In genomic region chr2:86249843-86250402, GRCh38 we compare ENCODE assay signal across 8 cellular contexts. TPM values are rescaled to one million over a fixed set of nuclear protein-coding genes. Genes with fewer than 3 reads are reported as not detected.
DNase-seq lines count a peak whose midpoint lies in the region; ATAC-seq and TF ChIP-seq lines count a peak whose summit lies in the region.

No MANE protein-coding gene starts in this region.

- DNase-seq in GM13977 (ENCODE audit: low spot score) (peak; percentile 52), GM23248 (peak; percentile 29), myocyte (ENCODE audit: low read depth) (peak; percentile 23), Ammon's horn (ENCODE audit: low spot score) (no peak), NCI-H226 (no peak)
- no peak for DNase-seq in stimulated activated CD4-positive, alpha-beta T cell treated with anti-CD3 and anti-CD28 coated beads, Interleukin-12 subunit alpha, Interleukin-12 subunit beta, amount 100 ng/mL, for 4 hours
- DNase-seq in activated T-cell treated with anti-CD3 and anti-CD28 coated beads, Interleukin-2, amount 50 U/mL, for 4 hours: no peak

- H3K4me1 Mint-ChIP-seq in activated T-cell treated with anti-CD3 and anti-CD28 coated beads, Interleukin-2, amount 50 U/mL, for 4 hours (ENCODE audit: low read depth): no peaks in the 10 kb centered on the region

- H3K9ac ChIP-seq in GM23248: no peak overlapping the region
- peak overlapping the region; percentile 28; the same call in 1 of the 2 replicates for H3K9ac ChIP-seq in OCI-LY3 (ENCODE audit: low read length)

- H3K27me3 Mint-ChIP-seq in activated T-cell treated with anti-CD3 and anti-CD28 coated beads, Interleukin-2, amount 50 U/mL, for 4 hours (ENCODE audit: low read depth): peaks cover 2% of the 10 kb centered on the region

- peak; percentile 47 for TF ChIP-seq CTCF in GM13977 (IDR thresholded peaks at IDR 0.05; ENCODE audit: extremely low read depth, insufficient read depth, missing control alignments)
- peak; percentile 69 for TF ChIP-seq CTCF in OCI-LY3 (IDR thresholded peaks at IDR 0.05; ENCODE audit: low read depth, low read length)

- no peaks in the 10 kb centered on the region for H3K9me2 ChIP-seq in GM23248 (ENCODE audit: insufficient read depth)

- in situ Hi-C loops in GM13977 (cut with MboI; ENCODE audit: low pct_unique_long_range_greater_than_20kb, low sequenced_read_pairs, unreplicated experiment): no loop called here
- in situ Hi-C loops in GM23248 (cut with MboI): no loop called here

- H3K4me2 ChIP-seq in GM23248 (ENCODE audit: unreplicated experiment): no peak overlapping the region
- H3K4me2 ChIP-seq in OCI-LY3 (ENCODE audit: low read length): peak overlapping the region; percentile 81

- 16 to 20% methylated on average over 10 of the region's 10 CpGs for WGBS in GM23248 (ENCODE audit: low coverage in 1 of 2, low lambda C conversion rate in 2 of 2, missing lambda C conversion rate in 2 of 2), 2 experiments

- no peak overlapping the region for H3K4me3 Mint-ChIP-seq in activated T-cell treated with anti-CD3 and anti-CD28 coated beads, Interleukin-2, amount 50 U/mL, for 4 hours

- H2AFZ ChIP-seq in GM23248: no peak overlapping the region
- peak overlapping the region; percentile 75 for H2AFZ ChIP-seq in OCI-LY3 (ENCODE audit: low read depth, low read length)

- H3K9me3 Mint-ChIP-seq in activated T-cell treated with anti-CD3 and anti-CD28 coated beads, Interleukin-2, amount 50 U/mL, for 4 hours: no peaks in the 10 kb centered on the region

- H3K27me3 ChIP-seq in GM23248 (replicated peaks; ENCODE audit: insufficient read depth): peaks cover 45% of the 10 kb centered on the region
- peaks cover 8% of the 10 kb centered on the region; the same call in 1 of the 2 replicates for H3K27me3 ChIP-seq in OCI-LY3 (ENCODE audit: low read depth, low read length)

- no peaks in the 10 kb centered on the region for H3K36me3 ChIP-seq in GM23248 (ENCODE audit: low read depth)
- no peaks in the 10 kb centered on the region for H3K36me3 ChIP-seq in OCI-LY3 (replicated peaks; ENCODE audit: low read depth, low read length)

- no peaks in the 10 kb centered on the region for H3K36me3 Mint-ChIP-seq in activated T-cell treated with anti-CD3 and anti-CD28 coated beads, Interleukin-2, amount 50 U/mL, for 4 hours (ENCODE audit: insufficient read depth)

- no peaks in the 10 kb centered on the region for H3K9me3 ChIP-seq in GM23248 (ENCODE audit: low read depth)
- no peaks in the 10 kb centered on the region for H3K9me3 ChIP-seq in OCI-LY3 (ENCODE audit: insufficient read depth, low read length)

- H3K4me1 ChIP-seq in GM23248 (ENCODE audit: insufficient read depth) (peaks cover 4% of the 10 kb centered on the region; the same call in 1 of the 2 replicates), OCI-LY3 (ENCODE audit: low read length) (peaks cover 24% of the 10 kb centered on the region)

- no peaks in the 10 kb centered on the region for H3K79me2 ChIP-seq in GM23248 (ENCODE audit: insufficient read depth)
- no peaks in the 10 kb centered on the region for H3K79me2 ChIP-seq in OCI-LY3 (ENCODE audit: low read length)

- ATAC-seq in activated T-cell treated with anti-CD3 and anti-CD28 coated beads, Interleukin-2, amount 50 U/mL, for 4 hours: no peak

- H3F3A ChIP-seq in GM23248 (ENCODE audit: insufficient read depth): no peaks in the 10 kb centered on the region

- H3K4me3 ChIP-seq in GM23248 (no peak overlapping the region), OCI-LY3 (ENCODE audit: low read length) (peak overlapping the region; percentile 58)

- H3K27ac ChIP-seq in GM23248 (no peak overlapping the region), OCI-LY3 (ENCODE audit: low read length) (no peak overlapping the region)

- H4K20me1 ChIP-seq in GM23248 (ENCODE audit: insufficient read depth) (no peaks in the 10 kb centered on the region), OCI-LY3 (ENCODE audit: insufficient read depth, low read length) (no peaks in the 10 kb centered on the region)

RNA-seq across cellular contexts. Expression of gene MRPL35, which starts 50.7 kb away (rescaled TPM):
- total RNA-seq in GM23248 (2014; rRNA removed; shearing (Covaris generic)): 17.3 and 18.9 TPM in 2 replicates
- polyA plus RNA-seq in GM23248 (2016; fragmentation: Nextera tagmentation; extraction: Ambion mirVana): 45.2 and 46.2 TPM in 2 replicates
- 37.9 and 39.4 TPM in 2 replicates for total RNA-seq in myocyte
- 20.5 TPM for polyA plus RNA-seq in myocyte (2012)
- total RNA-seq in activated T-cell treated with anti-CD3 and anti-CD28 coated beads, Interleukin-2, amount 50 U/mL, for 4 hours: 10 to 100 TPM; 68.3 to 84.8 (median 71.1) TPM

RNA-seq across cellular contexts. Expression of gene IMMT, which starts 54.7 kb away (rescaled TPM):
- total RNA-seq in GM23248 (2014; rRNA removed; shearing (Covaris generic)): 46.4 and 60.4 TPM in 2 replicates
- polyA plus RNA-seq in GM23248 (2016; fragmentation: Nextera tagmentation; extraction: Ambion mirVana): 75.4 and 76.3 TPM in 2 replicates
- 71.4 and 93.0 TPM in 2 replicates for total RNA-seq in myocyte
- polyA plus RNA-seq in myocyte (2012): 53.1 TPM
- total RNA-seq in activated T-cell treated with anti-CD3 and anti-CD28 coated beads, Interleukin-2, amount 50 U/mL, for 4 hours: 100 to 1,000 TPM; 135 to 166 (median 143) TPM

Comparison
In these comparisons a context has a peak if more than half of its experiments do, and no peak if none do; other contexts are left out.
1. DNase-seq: peak in GM13977 (single experiment), GM23248 (single experiment) and myocyte (single experiment); none in stimulated activated CD4-positive, alpha-beta T cell treated with anti-CD3 and anti-CD28 coated beads, Interleukin-12 subunit alpha, Interleukin-12 subunit beta, amount 100 ng/mL, for 4 hours (single experiment), Ammon's horn (single experiment), NCI-H226 (single experiment) and activated T-cell treated with anti-CD3 and anti-CD28 coated beads, Interleukin-2, amount 50 U/mL, for 4 hours (single experiment).